21 cellular contexts compared by ENCODE assay signal in the genomic region with DNA sequence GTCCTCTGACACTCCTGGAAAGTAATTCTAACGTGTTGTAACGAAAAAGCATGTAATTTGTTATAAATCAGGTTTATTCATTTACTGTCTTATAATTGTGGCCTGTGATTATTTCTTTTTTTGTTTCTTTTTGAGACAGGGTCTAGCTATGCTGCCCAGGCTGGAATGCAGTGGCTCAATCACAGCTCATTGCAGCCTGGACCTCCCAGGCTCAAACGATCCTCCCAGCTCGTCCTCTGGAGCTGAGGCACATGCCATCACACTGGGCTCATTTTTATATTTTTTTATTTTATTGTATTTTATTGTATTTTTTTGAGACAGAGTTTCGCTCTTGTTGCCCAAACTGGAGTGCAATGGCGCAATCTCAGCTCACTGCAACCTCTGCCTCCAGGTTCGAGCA.
"Had no signal": no experiment of that assay in that cellular context is flagged by ENCODE, and none has a peak within 500 bp of the region (broad histone marks: within the 10 kb centered on the region; RNA-seq: fewer than 3 reads in every experiment).

No MANE protein-coding gene starts in this region.

- H3K4me2 ChIP-seq: PC-9 had no signal

- H3K27ac ChIP-seq: adrenal gland, PC-9 had no signal

- H3K27me3 Mint-ChIP-seq: activated naive CD8-positive, alpha-beta T cell treated with anti-CD3 and anti-CD28 coated beads, Interleukin-2, amount 10 ng/mL, durations not matched to agents 7 days and 5 days had no signal

- DNase-seq: activated CD4-positive, alpha-beta memory T cell treated with anti-CD3 and anti-CD28 coated beads, Interleukin-2, amount 10 ng/mL, durations not matched to agents 7 days and 5 days; activated CD4-positive, alpha-beta T cell treated with anti-CD3 and anti-CD28 coated beads, Interleukin-2, amount 50 U/mL, for 1 hour; activated CD4-positive, CD25-positive, alpha-beta regulatory T cell; activated CD8-positive, alpha-beta memory T cell treated with anti-CD3 and anti-CD28 coated beads, Interleukin-2, amount 50 U/mL, for 48 hours; activated naive CD8-positive, alpha-beta T cell treated with anti-CD3 and anti-CD28 coated beads, Interleukin-2, amount 10 ng/mL, durations not matched to agents 7 days and 5 days; activated T-cell treated with anti-CD3 and anti-CD28 coated beads, Interleukin-2, amount 50 U/mL, for 1 hour; adrenal gland; anterior cingulate cortex; cerebellar nuclear complex; Karpas-422; NCI-H1048; NCI-H146; NCI-H187 treated with DMSO at 0.1 percent for 48 hours; NCI-H2081 treated with DMSO at 0.1 percent for 48 hours; NCI-H446; NCI-H524; PC-9; SHP77 treated with DMSO at 0.1 percent for 48 hours; T-helper 2 cell; T1000 had no signal

- H3K36me3 ChIP-seq: adrenal gland had no signal

- H3K27me3 ChIP-seq: adrenal gland had no signal

- H2AFZ ChIP-seq: PC-9 had no signal

- FAIRE-seq: TTC549 had no signal

- H3K4me3 ChIP-seq: adrenal gland, PC-9 had no signal

- H3K9me3 ChIP-seq: adrenal gland had no signal

- H3K9me3 Mint-ChIP-seq: activated CD4-positive, alpha-beta memory T cell treated with anti-CD3 and anti-CD28 coated beads, Interleukin-2, amount 10 ng/mL, durations not matched to agents 7 days and 5 days; activated naive CD8-positive, alpha-beta T cell treated with anti-CD3 and anti-CD28 coated beads, Interleukin-2, amount 10 ng/mL, durations not matched to agents 7 days and 5 days had no signal
